Comparison of ENCODE assay signal across 1 cellular context in genomic region chr21:25115021-25115420, GRCh38.
TF ChIP-seq lines count a peak whose summit lies in the region.

No MANE protein-coding gene starts in this region.

TF ChIP-seq in SK-N-SH, 30 proteins besides CTCF, POLR2A, EP300 and RAD21 (continued from another document):
- TF ChIP-seq, protein P1, sequence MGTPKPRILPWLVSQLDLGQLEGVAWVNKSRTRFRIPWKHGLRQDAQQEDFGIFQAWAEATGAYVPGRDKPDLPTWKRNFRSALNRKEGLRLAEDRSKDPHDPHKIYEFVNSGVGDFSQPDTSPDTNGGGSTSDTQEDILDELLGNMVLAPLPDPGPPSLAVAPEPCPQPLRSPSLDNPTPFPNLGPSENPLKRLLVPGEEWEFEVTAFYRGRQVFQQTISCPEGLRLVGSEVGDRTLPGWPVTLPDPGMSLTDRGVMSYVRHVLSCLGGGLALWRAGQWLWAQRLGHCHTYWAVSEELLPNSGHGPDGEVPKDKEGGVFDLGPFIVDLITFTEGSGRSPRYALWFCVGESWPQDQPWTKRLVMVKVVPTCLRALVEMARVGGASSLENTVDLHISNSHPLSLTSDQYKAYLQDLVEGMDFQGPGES (IDR thresholded peaks at IDR 0.05; ENCODE audit: low read depth, low read length) = no peak
